ENCODE assay signal across 15 cellular contexts in genomic region chr6:163983601-163984445, GRCh38.
DNase-seq lines count a peak whose midpoint lies in the region; ATAC-seq lines count a peak whose summit lies in the region.
"Had no signal": no experiment of that assay in that cellular context is flagged by ENCODE, and none has a peak within 500 bp of the region (broad histone marks: within the 10 kb centered on the region; RNA-seq: fewer than 3 reads in every experiment).

No MANE protein-coding gene starts in this region.

- no peak overlapping the region for H3K27ac ChIP-seq in BLaER1 treated with 17β-estradiol and CSF1 and Interleukin-3, amounts not matched to agents 10 nM and 100 nM
- H3K27ac ChIP-seq in SK-N-MC (peak overlapping the region; percentile 16; the same call in 1 of the 2 replicates), mesendoderm (ENCODE audit: low read depth, low read length) (no peak overlapping the region)
- H3K27ac ChIP-seq: ascending aorta had no signal

- peaks cover 0 to 6% (median 0%) of the 10 kb centered on the region in 11 experiments; a peak in 3 of 22 replicates for H3K9me3 ChIP-seq in BLaER1 treated with 17β-estradiol and CSF1 and Interleukin-3, amounts not matched to agents 10 nM and 100 nM (replicated peaks in 1 of 11)
- no peaks in the 10 kb centered on the region for H3K9me3 ChIP-seq in SK-N-MC (ENCODE audit: low read depth, low read length)
- H3K9me3 ChIP-seq: ascending aorta had no signal

- H3K27me3 ChIP-seq in BLaER1 treated with 17β-estradiol and CSF1 and Interleukin-3, amounts not matched to agents 10 nM and 100 nM = no peaks in the 10 kb centered on the region
- no peaks in the 10 kb centered on the region for H3K27me3 ChIP-seq in mesendoderm (ENCODE audit: insufficient read depth, low read length, poor library complexity)
- H3K27me3 ChIP-seq: ascending aorta had no signal

- no peak overlapping the region for H2BK120ac ChIP-seq in mesendoderm (ENCODE audit: low read depth, low read length)

- H3K79me1 ChIP-seq in mesendoderm (ENCODE audit: low read length) = no peaks in the 10 kb centered on the region

- H3K4ac ChIP-seq in mesendoderm (ENCODE audit: low read depth, low read length) = no peak overlapping the region

- no peak overlapping the region for H3K4me3 ChIP-seq in BLaER1 treated with 17β-estradiol and CSF1 and Interleukin-3, amounts not matched to agents 10 nM and 100 nM
- H3K4me3 ChIP-seq in SK-N-MC = peak overlapping the region; percentile 40
- no peak overlapping the region for H3K4me3 ChIP-seq in mesendoderm (ENCODE audit: low read length)
- H3K4me3 ChIP-seq: ascending aorta had no signal

- DNase-seq in SK-N-MC (ENCODE audit: low read depth, low spot score) (no peak), medulla oblongata (ENCODE audit: extremely low spot score) (peak; percentile 59), SIG-M5 treated with dmso at 0.1 percent for 504 hours (lab: John Stamatoyannopoulos, UW; ENCODE audit: unreplicated experiment) (no peak), mesendoderm (no peak), NCI-H1417 (lab: John Stamatoyannopoulos, UW) (no peak)
- DNase-seq: DMS79 treated with DMSO at 0.1 percent for 48 hours; erythroblast; HFFc6; NCI-H1436 treated with DMSO at 0.1 percent for 48 hours; stimulated activated naive CD4-positive, alpha-beta T cell treated with Interleukin-2 at 50 U/mL for 16 hours; T-helper 2 cell had no signal

- peak overlapping the region; percentile 38 to 71 (median 59); a peak in 20 of 22 replicates for H3K4me2 ChIP-seq in BLaER1 treated with 17β-estradiol and CSF1 and Interleukin-3, amounts not matched to agents 10 nM and 100 nM
- no peak overlapping the region for H3K4me2 ChIP-seq in mesendoderm (ENCODE audit: low read length)

- no peak overlapping the region for H4K8ac ChIP-seq in mesendoderm (ENCODE audit: low read depth, low read length)

- H2AK5ac ChIP-seq in mesendoderm (ENCODE audit: low read length) = no peak overlapping the region

- no peak overlapping the region for H3K18ac ChIP-seq in mesendoderm (ENCODE audit: low read length)

- H3K23ac ChIP-seq in mesendoderm (ENCODE audit: low read length) = no peak overlapping the region

- peaks cover 12 to 32% (median 20%) of the 10 kb centered on the region in 10 experiments for H3K4me1 ChIP-seq in BLaER1 treated with 17β-estradiol and CSF1 and Interleukin-3, amounts not matched to agents 10 nM and 100 nM
- no peaks in the 10 kb centered on the region for H3K4me1 ChIP-seq in mesendoderm (ENCODE audit: control insufficient read depth, low read depth, low read length)
- H3K4me1 ChIP-seq: ascending aorta had no signal

- H3K9ac ChIP-seq in BLaER1 treated with 17β-estradiol and CSF1 and Interleukin-3, amounts not matched to agents 10 nM and 100 nM = no peak overlapping the region
- H3K9ac ChIP-seq in SK-N-MC (ENCODE audit: insufficient read length) (peak overlapping the region; percentile 15), mesendoderm (ENCODE audit: low read length) (no peak overlapping the region)

- H3K36me3 ChIP-seq in BLaER1 treated with 17β-estradiol and CSF1 and Interleukin-3, amounts not matched to agents 10 nM and 100 nM = no peaks in the 10 kb centered on the region
- H3K36me3 ChIP-seq in SK-N-MC (ENCODE audit: insufficient read depth, low read length) (no peaks in the 10 kb centered on the region), mesendoderm (ENCODE audit: control insufficient read depth, insufficient read depth, low read length) (no peaks in the 10 kb centered on the region)
- H3K36me3 ChIP-seq: ascending aorta had no signal

- ATAC-seq in GM21723 (IDR thresholded peaks at IDR 0.05; ENCODE audit: unreplicated experiment) (peak; percentile 50), HG03108 (IDR thresholded peaks at IDR 0.05; ENCODE audit: unreplicated experiment) (no peak)

- no peak overlapping the region for H2BK15ac ChIP-seq in mesendoderm (replicated peaks; ENCODE audit: low read depth)

- no peaks in the 10 kb centered on the region for H3K79me2 ChIP-seq in mesendoderm (ENCODE audit: control insufficient read depth, insufficient read depth, low read length)

- H3K56ac ChIP-seq in mesendoderm (ENCODE audit: low read length) = no peak overlapping the region

- WGBS in mesendoderm (ENCODE audit: extremely low coverage, insufficient coverage, low lambda C conversion rate) = no CpG with 5 or more reads among the region's 16 CpGs

- no peak overlapping the region for H4K5ac ChIP-seq in mesendoderm (ENCODE audit: low read length)

- H4K20me1 ChIP-seq in BLaER1 treated with 17β-estradiol and CSF1 and Interleukin-3, amounts not matched to agents 10 nM and 100 nM = no peaks in the 10 kb centered on the region

- no peak overlapping the region for H2BK5ac ChIP-seq in mesendoderm (ENCODE audit: low read length)
